11 cellular contexts compared by ENCODE assay signal in the genomic region with DNA sequence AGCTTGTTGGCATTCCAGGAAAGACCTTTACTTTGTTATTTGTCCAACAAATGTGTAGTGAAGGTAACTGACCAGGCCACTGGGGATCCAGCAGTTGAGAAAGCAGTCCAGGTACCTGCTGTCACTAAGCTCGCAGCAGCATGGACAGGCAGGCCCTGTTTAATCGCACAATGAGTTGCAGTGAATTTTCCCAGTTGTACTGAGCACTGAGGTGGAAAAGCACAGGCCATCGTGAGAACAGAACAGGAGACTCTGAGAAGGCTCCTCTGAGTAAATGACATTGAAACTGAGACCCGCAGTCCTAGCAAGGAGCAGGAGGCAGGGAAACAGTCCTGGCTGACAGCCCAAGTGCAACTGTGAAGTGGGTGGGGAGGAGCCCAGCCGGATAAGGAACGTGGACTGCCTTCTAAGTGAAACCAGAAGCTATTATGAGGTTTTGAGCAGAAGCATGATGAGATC. TPM values are rescaled to one million over a fixed set of nuclear protein-coding genes. Genes with fewer than 3 reads are reported as not detected.
DNase-seq lines count a peak whose midpoint lies in the region; ATAC-seq and TF ChIP-seq lines count a peak whose summit lies in the region.
"Had no signal": no experiment of that assay in that cellular context is flagged by ENCODE, and none has a peak within 500 bp of the region (broad histone marks: within the 10 kb centered on the region; RNA-seq: fewer than 3 reads in every experiment).

No MANE protein-coding gene starts in this region.

- peak overlapping the region; percentile 57 for H3K27ac ChIP-seq in HEK293 (ENCODE audit: extremely low read depth, low read depth, low read length)
- no peak overlapping the region for H3K27ac ChIP-seq in RWPE2 (ENCODE audit: poor library complexity, severe bottlenecking)
- H3K27ac ChIP-seq in left ventricle myocardium inferior (replicated peaks) = peak overlapping the region; percentile 2
- no peak overlapping the region for H3K27ac ChIP-seq in coronary artery

- intact Hi-C loops in left ventricle myocardium inferior (cut with micrococcal nuclease) = no loop called here

- peaks cover 14% of the 10 kb centered on the region for H3K4me1 ChIP-seq in HEK293 (ENCODE audit: control insufficient read depth, insufficient read depth, low read length)
- H3K4me1 ChIP-seq in RWPE2 (ENCODE audit: insufficient read depth, poor library complexity, severe bottlenecking) = no peaks in the 10 kb centered on the region
- peaks cover 20% of the 10 kb centered on the region for H3K4me1 ChIP-seq in left ventricle myocardium inferior

- H3K36me3 ChIP-seq in HEK293 (ENCODE audit: control insufficient read depth in 2 of 2, insufficient read depth in 1 of 2, low read length in 2 of 2) (no peaks in the 10 kb centered on the region), RWPE2 (ENCODE audit: low read depth) (no peaks in the 10 kb centered on the region), left ventricle myocardium inferior (no peaks in the 10 kb centered on the region)

- H3K9me3 ChIP-seq in HEK293 (ENCODE audit: control insufficient read depth, insufficient read depth, low read depth, low read length) (no peaks in the 10 kb centered on the region), RWPE2 (ENCODE audit: severe bottlenecking) (no peaks in the 10 kb centered on the region), left ventricle myocardium inferior (replicated peaks) (no peaks in the 10 kb centered on the region)

- H3K27me3 ChIP-seq in RWPE2 (ENCODE audit: insufficient read depth, poor library complexity, severe bottlenecking) = no peaks in the 10 kb centered on the region
- H3K27me3 ChIP-seq in left ventricle myocardium inferior (ENCODE audit: low read depth) = no peaks in the 10 kb centered on the region

- POLR2A ChIA-PET in HEK293 (lab: Yijun Ruan, JAX) = interaction anchor here (1.1 kb wide), 1 partner anchor 15 kb away, joined by 7 read pairs; no protein-coding TSS in a partner anchor

- CTCF ChIA-PET in HEK293 (lab: Yijun Ruan, JAX) = interaction anchor here (1.0 to 1.6 kb wide), 3 partner anchors 10 to 42 kb away, joined by 3 to 5 read pairs (median 4); no protein-coding TSS in a partner anchor

- no peak for TF ChIP-seq CTCF in HEK293 (tag by site-specific recombination; IDR thresholded peaks at IDR 0.05)
- TF ChIP-seq CTCF in RWPE2 (IDR thresholded peaks at IDR 0.05; ENCODE audit: poor library complexity, severe bottlenecking) = no peak
- TF ChIP-seq CTCF in left ventricle myocardium inferior (IDR thresholded peaks at IDR 0.05; ENCODE audit: borderline replicate concordance) = no peak
- TF ChIP-seq CTCF in coronary artery (IDR thresholded peaks at IDR 0.05) = no peak

- H3K4me3 ChIP-seq in HEK293 (ENCODE audit: low read depth, low read length) = no peak overlapping the region
- no peak overlapping the region for H3K4me3 ChIP-seq in RWPE2 (ENCODE audit: severe bottlenecking)
- H3K4me3 ChIP-seq in left ventricle myocardium inferior = no peak overlapping the region
- H3K4me3 ChIP-seq in coronary artery = no peak overlapping the region

- no peak for DNase-seq in RWPE2 (ENCODE audit: low spot score)
- peak; percentile 37 for DNase-seq in left ventricle myocardium inferior
- peak; percentile 47 for DNase-seq in retina
- DNase-seq in coronary artery (ENCODE audit: low spot score) = no peak
- DNase-seq: activated CD4-positive, alpha-beta T cell treated with anti-CD3 and anti-CD28 coated beads for 48 hours; KG1; naive B cell had no signal

- peak; percentile 12; the same call in 1 of the 3 replicates for ATAC-seq in RWPE2 (ENCODE audit: low read depth)
- ATAC-seq in HG02759 (IDR thresholded peaks at IDR 0.05; ENCODE audit: unreplicated experiment) = no peak
- ATAC-seq in HG03460 (IDR thresholded peaks at IDR 0.05; ENCODE audit: unreplicated experiment) = no peak
- ATAC-seq in GM21723 (IDR thresholded peaks at IDR 0.05; ENCODE audit: unreplicated experiment) = no peak

TF ChIP-seq in HEK293, 187 proteins besides CTCF, POLR2A, EP300 and RAD21:
- TF ChIP-seq PRDM4 (tag by site-specific recombination; IDR thresholded peaks at IDR 0.05) = peak; percentile 96
- no peak for TF ChIP-seq TCF7L2 (IDR thresholded peaks at IDR 0.05; ENCODE audit: borderline replicate concordance, low read depth, low read length)
- peak; percentile 66 for TF ChIP-seq ZBTB17 (tag by site-specific recombination; IDR thresholded peaks at IDR 0.05)
- no peak for TF ChIP-seq ZNF571 (tag by site-specific recombination; IDR thresholded peaks at IDR 0.05)
- peak; percentile 73 for TF ChIP-seq ZNF600 (tag by site-specific recombination; IDR thresholded peaks at IDR 0.05)
- peak; percentile 66 for TF ChIP-seq ZBTB44 (tag by site-specific recombination; IDR thresholded peaks at IDR 0.05)
- TF ChIP-seq KLF1 (tag by site-specific recombination; IDR thresholded peaks at IDR 0.05) = peak; percentile 32; the same call in 1 of the 2 replicates
- no peak for TF ChIP-seq ZNF292 (tag by site-specific recombination; IDR thresholded peaks at IDR 0.05; ENCODE audit: borderline replicate concordance, low read depth)
- TF ChIP-seq, protein P1, sequence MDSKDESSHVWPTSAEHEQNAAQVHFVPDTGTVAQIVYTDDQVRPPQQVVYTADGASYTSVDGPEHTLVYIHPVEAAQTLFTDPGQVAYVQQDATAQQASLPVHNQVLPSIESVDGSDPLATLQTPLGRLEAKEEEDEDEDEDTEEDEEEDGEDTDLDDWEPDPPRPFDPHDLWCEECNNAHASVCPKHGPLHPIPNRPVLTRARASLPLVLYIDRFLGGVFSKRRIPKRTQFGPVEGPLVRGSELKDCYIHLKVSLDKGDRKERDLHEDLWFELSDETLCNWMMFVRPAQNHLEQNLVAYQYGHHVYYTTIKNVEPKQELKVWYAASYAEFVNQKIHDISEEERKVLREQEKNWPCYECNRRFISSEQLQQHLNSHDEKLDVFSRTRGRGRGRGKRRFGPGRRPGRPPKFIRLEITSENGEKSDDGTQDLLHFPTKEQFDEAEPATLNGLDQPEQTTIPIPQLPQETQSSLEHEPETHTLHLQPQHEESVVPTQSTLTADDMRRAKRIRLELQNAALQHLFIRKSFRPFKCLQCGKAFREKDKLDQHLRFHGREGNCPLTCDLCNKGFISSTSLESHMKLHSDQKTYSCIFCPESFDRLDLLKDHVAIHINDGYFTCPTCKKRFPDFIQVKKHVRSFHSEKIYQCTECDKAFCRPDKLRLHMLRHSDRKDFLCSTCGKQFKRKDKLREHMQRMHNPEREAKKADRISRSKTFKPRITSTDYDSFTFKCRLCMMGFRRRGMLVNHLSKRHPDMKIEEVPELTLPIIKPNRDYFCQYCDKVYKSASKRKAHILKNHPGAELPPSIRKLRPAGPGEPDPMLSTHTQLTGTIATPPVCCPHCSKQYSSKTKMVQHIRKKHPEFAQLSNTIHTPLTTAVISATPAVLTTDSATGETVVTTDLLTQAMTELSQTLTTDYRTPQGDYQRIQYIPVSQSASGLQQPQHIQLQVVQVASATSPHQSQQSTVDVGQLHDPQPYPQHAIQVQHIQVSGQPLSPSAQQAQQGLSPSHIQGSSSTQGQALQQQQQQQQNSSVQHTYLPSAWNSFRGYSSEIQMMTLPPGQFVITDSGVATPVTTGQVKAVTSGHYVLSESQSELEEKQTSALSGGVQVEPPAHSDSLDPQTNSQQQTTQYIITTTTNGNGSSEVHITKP (tag by site-specific recombination; IDR thresholded peaks at IDR 0.05) = 0 out of 2 replicates have a peak, but pooled peaks have one; percentile 9
- TF ChIP-seq OSR2 (tag by site-specific recombination; IDR thresholded peaks at IDR 0.05) = peak; percentile 87
- TF ChIP-seq WT1 (tag by site-specific recombination; IDR thresholded peaks at IDR 0.05) = peak; percentile 44
- 0 out of 2 replicates have a peak, but pooled peaks have one; percentile 21 for TF ChIP-seq EGR2 (tag by site-specific recombination; IDR thresholded peaks at IDR 0.05; ENCODE audit: low read depth)

RNA-seq across cellular contexts. Expression of gene CDON, which starts 39.8 kb away (rescaled TPM):
- 9.9 TPM for total RNA-seq in left ventricle myocardium inferior

Comparison
In these comparisons a context has a peak if more than half of its experiments do, and no peak if none do; other contexts are left out.
1. H3K27ac ChIP-seq: peak in HEK293 (single experiment) and left ventricle myocardium inferior (single experiment); none in RWPE2 (single experiment) and coronary artery (0 of 2).
2. DNase-seq: peak in left ventricle myocardium inferior (single experiment) and retina (single experiment); none in RWPE2 (single experiment) and coronary artery (single experiment).